ENCODE assay signal across 19 cellular contexts in the genomic region with DNA sequence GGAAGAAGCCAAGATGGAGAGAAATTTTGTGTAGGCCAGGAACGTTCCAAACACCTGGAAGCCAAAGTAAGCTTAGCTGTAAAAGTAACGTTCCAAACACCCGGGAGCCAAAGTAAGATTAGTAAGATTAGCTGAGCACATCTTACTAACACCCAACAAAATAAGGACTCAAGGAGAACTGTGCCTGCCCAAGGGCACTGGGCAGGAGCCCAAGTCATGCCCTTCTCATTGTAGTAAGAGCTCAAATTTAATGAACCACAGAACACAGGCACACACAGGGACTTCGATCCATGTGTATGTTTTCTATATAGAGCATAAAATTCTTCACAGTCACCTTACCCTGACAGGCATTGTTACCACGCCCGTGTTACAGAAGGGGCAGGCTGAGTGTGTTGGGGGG. TPM values are rescaled to one million over a fixed set of nuclear protein-coding genes. Genes with fewer than 3 reads are reported as not detected.
"Had no signal": no experiment of that assay in that cellular context is flagged by ENCODE, and none has a peak within 500 bp of the region (broad histone marks: within the 10 kb centered on the region; RNA-seq: fewer than 3 reads in every experiment).

No MANE protein-coding gene starts in this region.

- ATAC-seq: gastrocnemius medialis; left colon; mucosa of descending colon; naive thymus-derived CD8-positive, alpha-beta T cell had no signal

- FAIRE-seq: small intestine had no signal

- H3K4me1 ChIP-seq: gastrocnemius medialis, suprapubic skin, tibial artery, upper lobe of left lung, uterus had no signal

- H3K4me1 Mint-ChIP-seq: central memory CD8-positive, alpha-beta T cell; naive thymus-derived CD8-positive, alpha-beta T cell had no signal

- H3K9me3 Mint-ChIP-seq: central memory CD8-positive, alpha-beta T cell; naive thymus-derived CD8-positive, alpha-beta T cell had no signal

- H3K4me3 Mint-ChIP-seq: central memory CD8-positive, alpha-beta T cell; naive thymus-derived CD8-positive, alpha-beta T cell had no signal

- H3K27me3 Mint-ChIP-seq: central memory CD8-positive, alpha-beta T cell; naive thymus-derived CD8-positive, alpha-beta T cell; progenitor cell of endocrine pancreas had no signal

- H3K36me3 ChIP-seq: gastrocnemius medialis, ovary, suprapubic skin, tibial artery, upper lobe of left lung, uterus had no signal

- H3K36me3 Mint-ChIP-seq: naive thymus-derived CD8-positive, alpha-beta T cell had no signal

- DNase-seq: cortex of kidney; dorsolateral prefrontal cortex; effector CD8-positive, alpha-beta T cell; gastrocnemius medialis; left colon; mammary epithelial cell; mucosa of descending colon; naive thymus-derived CD8-positive, alpha-beta T cell; ovary; retina; small intestine; stimulated activated CD4-positive, alpha-beta T cell treated with anti-CD3 and anti-CD28 coated beads, Interleukin-2, amount 100 ng/mL, for 48 hours; stimulated activated naive CD4-positive, alpha-beta T cell treated with Interleukin-2 at 50 U/mL for 16 hours; tibial artery; upper lobe of left lung; uterus had no signal

- H3K27ac ChIP-seq: dorsolateral prefrontal cortex, gastrocnemius medialis, ovary, suprapubic skin, tibial artery, upper lobe of left lung, uterus had no signal

- H3K9me3 ChIP-seq: gastrocnemius medialis, mucosa of descending colon, ovary, suprapubic skin, tibial artery, upper lobe of left lung, uterus had no signal

- H3K27me3 ChIP-seq: dorsolateral prefrontal cortex, gastrocnemius medialis, ovary, suprapubic skin, tibial artery, upper lobe of left lung, uterus had no signal

- H3K4me3 ChIP-seq: dorsolateral prefrontal cortex, gastrocnemius medialis, mucosa of descending colon, ovary, suprapubic skin, tibial artery, upper lobe of left lung, uterus had no signal

RNA-seq across cellular contexts. Expression of a gene that starts 36.1 kb away (rescaled TPM):
- total RNA-seq: gastrocnemius medialis; left colon; mucosa of descending colon; naive thymus-derived CD8-positive, alpha-beta T cell; progenitor cell of endocrine pancreas had no signal
- polyA plus RNA-seq: naive thymus-derived CD8-positive, alpha-beta T cell had no signal
